18 cellular contexts compared by ENCODE assay signal in genomic region chr7:2605608-2606538, GRCh38. TPM values are rescaled to one million over a fixed set of nuclear protein-coding genes. Genes with fewer than 3 reads are reported as not detected.
DNase-seq lines count a peak whose midpoint lies in the region; ATAC-seq and TF ChIP-seq lines count a peak whose summit lies in the region.
"Had no signal": no experiment of that assay in that cellular context is flagged by ENCODE, and none has a peak within 500 bp of the region (broad histone marks: within the 10 kb centered on the region; RNA-seq: fewer than 3 reads in every experiment).

No MANE protein-coding gene starts in this region.

- CTCF ChIA-PET in HEK293 (lab: Yijun Ruan, JAX) (no interaction called here), WTC11 (lab: Charles Lee) (interaction anchor here (0.8 to 3.5 kb wide), 11 partner anchors 11 to 155 kb away, joined by 3 to 13 read pairs (median 3); partner anchors contain the start of gene BRAT1)

- DNase-seq in endodermal cell, result no peak
- peak; percentile 79 for DNase-seq in posterior vena cava (ENCODE audit: low spot score)
- DNase-seq in WTC11 (ENCODE audit: low spot score), result no peak
- DNase-seq in left colon, result no peak
- DNase-seq: AML-193; Calu3; CD4-positive, alpha-beta T cell; HCEC 1CT; KBM-7; NCI-H1436 treated with DMSO at 0.1 percent for 48 hours; NCI-H2081 treated with DMSO at 0.1 percent for 48 hours; NCI-H2227 treated with DMSO at 0.1 percent for 48 hours; NCI-H526 treated with DMSO at 0.1 percent for 48 hours; NK-92 treated with Interleukin-12 subunit alpha and Interleukin-12 subunit beta, amount 100 ng/mL, for 24 hours; PC-3 had no signal

- H3K27ac ChIP-seq in BLaER1, result peak overlapping the region; percentile 74
- H3K27ac ChIP-seq in HEK293 (ENCODE audit: extremely low read depth, low read depth, low read length), result no peak overlapping the region
- no peak overlapping the region for H3K27ac ChIP-seq in endodermal cell (ENCODE audit: low read depth, low read length)

- H3K9me3 Mint-ChIP-seq in endodermal cell (no peaks in the 10 kb centered on the region), WTC11 (no peaks in the 10 kb centered on the region)
- H3K9me3 Mint-ChIP-seq: CD4-positive, alpha-beta T cell had no signal

- H3K9me3 ChIP-seq in BLaER1, result no peaks in the 10 kb centered on the region
- no peaks in the 10 kb centered on the region for H3K9me3 ChIP-seq in HEK293 (ENCODE audit: control insufficient read depth, insufficient read depth, low read depth, low read length)
- H3K9me3 ChIP-seq in endodermal cell (ENCODE audit: control insufficient read depth, low read length), result no peaks in the 10 kb centered on the region

- TF ChIP-seq CTCF in HEK293 (tag by site-specific recombination; IDR thresholded peaks at IDR 0.05), result no peak
- TF ChIP-seq CTCF in endodermal cell (conservative IDR thresholded peaks at IDR 0.05), result peak; percentile 23
- TF ChIP-seq CTCF in WTC11 (IDR thresholded peaks at IDR 0.05), result no peak

- peak overlapping the region; percentile 91 for H3K4me2 ChIP-seq in BLaER1

- intact Hi-C loops in posterior vena cava (cut with DNase I), result no loop called here
- intact Hi-C loops in left colon (cut with DNase I, micrococcal nuclease), result no loop called here

- peaks cover 13% of the 10 kb centered on the region; the same call in 1 of the 2 replicates for H4K20me1 ChIP-seq in BLaER1

- H3K9ac ChIP-seq in BLaER1, result peak overlapping the region; percentile 72
- H3K9ac ChIP-seq in endodermal cell (ENCODE audit: extremely low read depth, low read length, poor library complexity, severe bottlenecking), result no peak overlapping the region

- H3K4me1 Mint-ChIP-seq in endodermal cell (peaks cover 37% of the 10 kb centered on the region), WTC11 (peaks cover 6% of the 10 kb centered on the region)

- 88% methylated on average over 35 to 38 of the region's 38 CpGs for whole genome bisulfite sequencing in endodermal cell (ENCODE audit: insufficient coverage in 1 of 2, insufficient read length in 1 of 2), 2 experiments

- H3K27ac Mint-ChIP-seq in endodermal cell (no peak overlapping the region), WTC11 (no peak overlapping the region)
- H3K27ac Mint-ChIP-seq: CD4-positive, alpha-beta T cell had no signal

- H3K4me3 Mint-ChIP-seq in endodermal cell (no peak overlapping the region), WTC11 (no peak overlapping the region)
- H3K4me3 Mint-ChIP-seq: CD4-positive, alpha-beta T cell had no signal

- H3K36me3 ChIP-seq in BLaER1 (peaks cover 6% of the 10 kb centered on the region), HEK293 (ENCODE audit: control insufficient read depth in 2 of 2, insufficient read depth in 1 of 2, low read length in 2 of 2) (peaks cover 0 to 9% of the 10 kb centered on the region in 2 experiments; a peak in 1 of 3 replicates), endodermal cell (ENCODE audit: control insufficient read depth, insufficient read depth, low read length) (peaks cover 4% of the 10 kb centered on the region)

- H3K27me3 ChIP-seq in BLaER1, result no peaks in the 10 kb centered on the region
- no peaks in the 10 kb centered on the region for H3K27me3 ChIP-seq in endodermal cell (ENCODE audit: control insufficient read depth, insufficient read depth, low read length, poor library complexity, severe bottlenecking)

- peaks cover 100% of the 10 kb centered on the region for H3K4me1 ChIP-seq in BLaER1
- no peaks in the 10 kb centered on the region for H3K4me1 ChIP-seq in HEK293 (ENCODE audit: control insufficient read depth, insufficient read depth, low read length)
- peaks cover 12% of the 10 kb centered on the region for H3K4me1 ChIP-seq in endodermal cell (ENCODE audit: control insufficient read depth, insufficient read depth, low read length)

- peaks cover 8% of the 10 kb centered on the region for H3K36me3 Mint-ChIP-seq in endodermal cell (ENCODE audit: low read depth)
- H3K36me3 Mint-ChIP-seq in WTC11, result no peaks in the 10 kb centered on the region

- peak overlapping the region; percentile 62 for H3K4me3 ChIP-seq in BLaER1
- H3K4me3 ChIP-seq in HEK293 (ENCODE audit: low read depth, low read length), result no peak overlapping the region
- no peak overlapping the region for H3K4me3 ChIP-seq in endodermal cell (ENCODE audit: low read length)

- H3K27me3 Mint-ChIP-seq in endodermal cell (ENCODE audit: insufficient read depth) (no peaks in the 10 kb centered on the region), WTC11 (ENCODE audit: low read depth) (no peaks in the 10 kb centered on the region)
- H3K27me3 Mint-ChIP-seq: CD4-positive, alpha-beta T cell had no signal

- POLR2A ChIA-PET in HEK293 (lab: Yijun Ruan, JAX), result no interaction called here
- POLR2A ChIA-PET in WTC11 (lab: Charles Lee), result interaction anchor here (1.5 kb wide), 1 partner anchor 25 kb away, joined by 4 read pairs; the partner anchor contains the start of gene TTYH3

- ATAC-seq in HG03469 (IDR thresholded peaks at IDR 0.05; ENCODE audit: unreplicated experiment), result no peak
- no peak for ATAC-seq in WTC11
- no peak for ATAC-seq in left colon
- ATAC-seq: PC-3 had no signal

TF ChIP-seq in HEK293, 187 proteins besides CTCF, POLR2A, EP300 and RAD21:
- no peak for TF ChIP-seq ZNF155 (tag by site-specific recombination; IDR thresholded peaks at IDR 0.05)
- 0 out of 2 replicates have a peak, but pooled peaks have one; percentile 10 for TF ChIP-seq ZIC2 (tag by site-specific recombination; IDR thresholded peaks at IDR 0.05)

TF ChIP-seq in WTC11, 78 proteins besides CTCF, POLR2A, EP300 and RAD21 (continues in another document):
- TF ChIP-seq SOX15 (CRISPR knock-in tag; IDR thresholded peaks at IDR 0.05) (no peak), PREB (CRISPR knock-in tag; IDR thresholded peaks at IDR 0.05; ENCODE audit: borderline replicate concordance) (no peak), GTF2I (CRISPR knock-in tag; conservative IDR thresholded peaks at IDR 0.05) (no peak), KAT7 (CRISPR knock-in tag; IDR thresholded peaks at IDR 0.05; ENCODE audit: borderline replicate concordance) (no peak), FOXJ3 (CRISPR knock-in tag; IDR thresholded peaks at IDR 0.05; ENCODE audit: borderline replicate concordance) (no peak), ESRRA (CRISPR knock-in tag; IDR thresholded peaks at IDR 0.05; ENCODE audit: borderline replicate concordance) (no peak)
- TF ChIP-seq, protein P1, sequence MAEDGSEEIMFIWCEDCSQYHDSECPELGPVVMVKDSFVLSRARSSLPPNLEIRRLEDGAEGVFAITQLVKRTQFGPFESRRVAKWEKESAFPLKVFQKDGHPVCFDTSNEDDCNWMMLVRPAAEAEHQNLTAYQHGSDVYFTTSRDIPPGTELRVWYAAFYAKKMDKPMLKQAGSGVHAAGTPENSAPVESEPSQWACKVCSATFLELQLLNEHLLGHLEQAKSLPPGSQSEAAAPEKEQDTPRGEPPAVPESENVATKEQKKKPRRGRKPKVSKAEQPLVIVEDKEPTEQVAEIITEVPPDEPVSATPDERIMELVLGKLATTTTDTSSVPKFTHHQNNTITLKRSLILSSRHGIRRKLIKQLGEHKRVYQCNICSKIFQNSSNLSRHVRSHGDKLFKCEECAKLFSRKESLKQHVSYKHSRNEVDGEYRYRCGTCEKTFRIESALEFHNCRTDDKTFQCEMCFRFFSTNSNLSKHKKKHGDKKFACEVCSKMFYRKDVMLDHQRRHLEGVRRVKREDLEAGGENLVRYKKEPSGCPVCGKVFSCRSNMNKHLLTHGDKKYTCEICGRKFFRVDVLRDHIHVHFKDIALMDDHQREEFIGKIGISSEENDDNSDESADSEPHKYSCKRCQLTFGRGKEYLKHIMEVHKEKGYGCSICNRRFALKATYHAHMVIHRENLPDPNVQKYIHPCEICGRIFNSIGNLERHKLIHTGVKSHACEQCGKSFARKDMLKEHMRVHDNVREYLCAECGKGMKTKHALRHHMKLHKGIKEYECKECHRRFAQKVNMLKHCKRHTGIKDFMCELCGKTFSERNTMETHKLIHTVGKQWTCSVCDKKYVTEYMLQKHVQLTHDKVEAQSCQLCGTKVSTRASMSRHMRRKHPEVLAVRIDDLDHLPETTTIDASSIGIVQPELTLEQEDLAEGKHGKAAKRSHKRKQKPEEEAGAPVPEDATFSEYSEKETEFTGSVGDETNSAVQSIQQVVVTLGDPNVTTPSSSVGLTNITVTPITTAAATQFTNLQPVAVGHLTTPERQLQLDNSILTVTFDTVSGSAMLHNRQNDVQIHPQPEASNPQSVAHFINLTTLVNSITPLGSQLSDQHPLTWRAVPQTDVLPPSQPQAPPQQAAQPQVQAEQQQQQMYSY (CRISPR knock-in tag; IDR thresholded peaks at IDR 0.05), result no peak
- TF ChIP-seq, protein P2, sequence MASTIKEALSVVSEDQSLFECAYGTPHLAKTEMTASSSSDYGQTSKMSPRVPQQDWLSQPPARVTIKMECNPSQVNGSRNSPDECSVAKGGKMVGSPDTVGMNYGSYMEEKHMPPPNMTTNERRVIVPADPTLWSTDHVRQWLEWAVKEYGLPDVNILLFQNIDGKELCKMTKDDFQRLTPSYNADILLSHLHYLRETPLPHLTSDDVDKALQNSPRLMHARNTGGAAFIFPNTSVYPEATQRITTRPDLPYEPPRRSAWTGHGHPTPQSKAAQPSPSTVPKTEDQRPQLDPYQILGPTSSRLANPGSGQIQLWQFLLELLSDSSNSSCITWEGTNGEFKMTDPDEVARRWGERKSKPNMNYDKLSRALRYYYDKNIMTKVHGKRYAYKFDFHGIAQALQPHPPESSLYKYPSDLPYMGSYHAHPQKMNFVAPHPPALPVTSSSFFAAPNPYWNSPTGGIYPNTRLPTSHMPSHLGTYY (CRISPR knock-in tag; IDR thresholded peaks at IDR 0.05), result no peak

RNA-seq across cellular contexts. Expression of gene TTYH3, which starts 25.9 kb away (rescaled TPM):
- total RNA-seq in endodermal cell, result 100 to 1,000 TPM; 145 to 152 TPM
- polyA plus RNA-seq in endodermal cell (2013, experiment 1 of 2), result 164 TPM
- 151 TPM for polyA plus RNA-seq in endodermal cell (2013, experiment 2 of 2)
- 10 to 100 TPM; 50.1 to 51.6 TPM for total RNA-seq in posterior vena cava
- total RNA-seq in WTC11 (2021), result 178 to 190 TPM (median 181 TPM) in 3 replicates
- total RNA-seq in left colon, result 10 to 100 TPM; 31.3 to 51.0 TPM

RNA-seq across cellular contexts. Expression of gene IQCE, which starts 47.1 kb away (rescaled TPM):
- total RNA-seq in endodermal cell, result 10 to 100 TPM; 15.4 to 20.8 TPM
- polyA plus RNA-seq in endodermal cell (2013, experiment 1 of 2), result 15.7 TPM
- 13.5 TPM for polyA plus RNA-seq in endodermal cell (2013, experiment 2 of 2)
- total RNA-seq in posterior vena cava, result 10 to 100 TPM; 14.6 to 19.1 TPM
- 4.4 to 4.7 TPM (median 4.6 TPM) in 3 replicates for total RNA-seq in WTC11 (2021)
- total RNA-seq in left colon, result 10 to 100 TPM; 28.5 to 30.5 TPM

RNA-seq across cellular contexts. Expression of gene BRAT1, which starts 50.5 kb away (rescaled TPM):
- total RNA-seq in endodermal cell, result 10 to 100 TPM; 42.1 to 42.7 TPM
- 46.3 TPM for polyA plus RNA-seq in endodermal cell (2013, experiment 1 of 2)
- polyA plus RNA-seq in endodermal cell (2013, experiment 2 of 2), result 42.2 TPM
- 10 to 100 TPM; 16.3 to 17.2 TPM for total RNA-seq in posterior vena cava
- total RNA-seq in WTC11 (2021), result 44.0 to 50.0 TPM (median 46.1 TPM) in 3 replicates
- total RNA-seq in left colon, result 10 to 100 TPM; 21.8 to 21.9 TPM
